ENCODE assay signal across 13 cellular contexts in genomic region chr16:30533146-30533522, GRCh38. TPM values are rescaled to one million over a fixed set of nuclear protein-coding genes. Genes with fewer than 3 reads are reported as not detected.
DNase-seq lines count a peak whose midpoint lies in the region; ATAC-seq and TF ChIP-seq lines count a peak whose summit lies in the region.
"Had no signal": no experiment of that assay in that cellular context is flagged by ENCODE, and none has a peak within 500 bp of the region (broad histone marks: within the 10 kb centered on the region; RNA-seq: fewer than 3 reads in every experiment).

No MANE protein-coding gene starts in this region.

- ATAC-seq in body of pancreas (no peak), GM21737 (IDR thresholded peaks at IDR 0.05; ENCODE audit: unreplicated experiment) (no peak), Right ventricle myocardium inferior (no peak)
- no peak for ATAC-seq in naive thymus-derived CD8-positive, alpha-beta T cell

- H3K27ac ChIP-seq in HUES64 (ENCODE audit: low read depth, low read length) (no peak overlapping the region), body of pancreas (peak overlapping the region in 2 of 4 donors; percentile 97 to 98)
- H3K27ac ChIP-seq: SK-N-MC had no signal

- TF ChIP-seq POLR2A in body of pancreas (IDR thresholded peaks at IDR 0.05) = peak in 1 of 3 donors; percentile 11

- no peaks in the 10 kb centered on the region for H3K9me3 Mint-ChIP-seq in CD14-positive monocyte
- H3K9me3 Mint-ChIP-seq in naive thymus-derived CD8-positive, alpha-beta T cell = no peaks in the 10 kb centered on the region

- peaks cover 0 to 6% (median 4%) of the 10 kb centered on the region in 3 donors for H3K27me3 Mint-ChIP-seq in CD14-positive monocyte (ENCODE audit: low read depth in 3 of 3)
- H3K27me3 Mint-ChIP-seq in naive thymus-derived CD8-positive, alpha-beta T cell = no peaks in the 10 kb centered on the region

- DNase-seq in CD14-positive monocyte (ENCODE audit: low spot score) = no peak
- DNase-seq in body of pancreas = peak in 3 of 4 donors; percentile 32 to 37 (median 32)
- no peak for DNase-seq in naive thymus-derived CD8-positive, alpha-beta T cell
- no peak for DNase-seq in Right ventricle myocardium inferior (ENCODE audit: missing footprints)
- DNase-seq in amygdala (lab: John Stamatoyannopoulos, UW) = no peak
- no peak for DNase-seq in putamen (ENCODE audit: low spot score)
- DNase-seq: activated effector memory CD4-positive, alpha-beta T cell treated with Interleukin-2 at 50 U/mL for 16 hours; NCI-H1092; stimulated activated CD4-positive, alpha-beta T cell treated with anti-CD3 and anti-CD28 coated beads, Interleukin-2, amount 100 ng/mL, for 48 hours had no signal

- peak overlapping the region; percentile 70 for H3K4me3 ChIP-seq in HUES64 (ENCODE audit: low read length)
- H3K4me3 ChIP-seq in body of pancreas = no peak overlapping the region

- H3K36me3 ChIP-seq in HUES64 (ENCODE audit: insufficient read depth, low read length) = peaks cover 9% of the 10 kb centered on the region
- peaks cover 0 to 2% of the 10 kb centered on the region in 2 donors for H3K36me3 ChIP-seq in body of pancreas (replicated peaks in 1 of 2; ENCODE audit: insufficient read depth in 1 of 2, low read depth in 2 of 2)

- H3K4me1 Mint-ChIP-seq in CD14-positive monocyte = peaks cover 47% of the 10 kb centered on the region
- H3K4me1 Mint-ChIP-seq in naive thymus-derived CD8-positive, alpha-beta T cell = peaks cover 12 to 54% (median 41%) of the 10 kb centered on the region in 4 donors

- WGBS in HUES64 = 80% methylated on average over 11 of the region's 11 CpGs
- WGBS in body of pancreas, 2 donors = 54 to 61% methylated on average over 10 to 11 of the region's 11 CpGs

- H3K9me3 ChIP-seq in HUES64 (ENCODE audit: insufficient read depth, low read depth, low read length) = no peaks in the 10 kb centered on the region
- H3K9me3 ChIP-seq in body of pancreas = no peaks in the 10 kb centered on the region

- H3K27ac Mint-ChIP-seq in CD14-positive monocyte = peak overlapping the region in 4 of 7 donors; percentile 32 to 72 (median 54)
- peak overlapping the region in 9 of 10 donors; percentile 73 to 90 (median 84) for H3K27ac Mint-ChIP-seq in naive thymus-derived CD8-positive, alpha-beta T cell

- H3K9ac ChIP-seq in HUES64 (ENCODE audit: low read depth, low read length) = no peak overlapping the region

- POLR2A ChIA-PET in naive thymus-derived CD8-positive, alpha-beta T cell (lab: Charles Lee) = interaction anchor here (0.7 to 4.7 kb wide), 6 partner anchors 19 to 126 kb away, joined by 6 to 105 read pairs (median 18); partner anchors contain the start of genes FBRS, ZNF688, ZNF689 and ZNF764

- peak overlapping the region in 1 of 2 donors; percentile 24 for H3K4me3 Mint-ChIP-seq in CD14-positive monocyte
- H3K4me3 Mint-ChIP-seq in naive thymus-derived CD8-positive, alpha-beta T cell = peak overlapping the region; percentile 58 to 94 (median 73)

- H3K27me3 ChIP-seq in HUES64 (ENCODE audit: insufficient read depth, low read length) (no peaks in the 10 kb centered on the region), body of pancreas (no peaks in the 10 kb centered on the region)

- intact Hi-C loops in CD14-positive monocyte (cut with micrococcal nuclease) (no loop called here), body of pancreas (cut with DNase I) (no loop called here), Right ventricle myocardium inferior (cut with DNase I) (no loop called here)

- H3K4me1 ChIP-seq in HUES64 (ENCODE audit: insufficient read depth, low read length) (peaks cover 11% of the 10 kb centered on the region; the same call in 1 of the 2 replicates), body of pancreas (peaks cover 39% of the 10 kb centered on the region)

- H3K36me3 Mint-ChIP-seq in CD14-positive monocyte = peaks cover 20 to 30% of the 10 kb centered on the region in 2 donors
- H3K36me3 Mint-ChIP-seq in naive thymus-derived CD8-positive, alpha-beta T cell = peaks cover 0 to 14% (median 3%) of the 10 kb centered on the region in 3 donors

- TF ChIP-seq CTCF in CD14-positive monocyte (IDR thresholded peaks at IDR 0.05) = no peak
- no peak for TF ChIP-seq CTCF in body of pancreas (IDR thresholded peaks at IDR 0.05)

RNA-seq across cellular contexts. Expression of gene ZNF747, which starts 1.5 kb away (rescaled TPM):
- polyA plus RNA-seq in CD14-positive monocyte = 1 to 10 TPM; 4.1 to 6.6 TPM
- polyA plus RNA-seq in HUES64 (2013, experiment 1 of 2) = 5.4 TPM
- polyA plus RNA-seq in HUES64 (2013, experiment 2 of 2) = 5.5 TPM
- total RNA-seq in body of pancreas (10 to 100 TPM; 10.2 to 11.4 TPM), Right ventricle myocardium inferior (5.7 TPM)
- 10 to 100 TPM; 21.8 to 21.9 TPM for total RNA-seq in naive thymus-derived CD8-positive, alpha-beta T cell
- polyA plus RNA-seq in naive thymus-derived CD8-positive, alpha-beta T cell = 10 to 100 TPM in 2 of 3 donors, 1 to 10 TPM in 1; 9.5 to 12.0 (median 11.4) TPM
- total RNA-seq: G401 had no signal

RNA-seq across cellular contexts. Expression of gene ZNF768, which starts 6.8 kb away (rescaled TPM):
- polyA plus RNA-seq in CD14-positive monocyte = 1 to 10 TPM; 2.8 to 3.0 TPM
- polyA plus RNA-seq in HUES64 (2013, experiment 1 of 2) = 23.1 TPM
- 32.3 TPM for polyA plus RNA-seq in HUES64 (2013, experiment 2 of 2)
- total RNA-seq in body of pancreas = 10 to 100 TPM; 17.8 to 24.1 TPM
- 1 to 10 TPM; 8.3 to 8.5 TPM for total RNA-seq in naive thymus-derived CD8-positive, alpha-beta T cell
- polyA plus RNA-seq in naive thymus-derived CD8-positive, alpha-beta T cell = 1 to 10 TPM; 1.1 to 2.1 (median 1.5) TPM
- total RNA-seq in Right ventricle myocardium inferior = 73.8 TPM

RNA-seq across cellular contexts. Expression of gene ZNF764, which starts 25.0 kb away (rescaled TPM):
- polyA plus RNA-seq in CD14-positive monocyte = 1 to 10 TPM in 1 of 2 donors, under 1 TPM in 1; 0.94 to 1.0 TPM
- polyA plus RNA-seq in HUES64 (2013, experiment 1 of 2) = 5.2 TPM
- 6.0 TPM for polyA plus RNA-seq in HUES64 (2013, experiment 2 of 2)
- total RNA-seq in body of pancreas (10 to 100 TPM in 1 of 2 donors, 1 to 10 TPM in 1; 8.3 to 23.7 TPM), Right ventricle myocardium inferior (10.0 TPM)
- 10 to 100 TPM; 18.8 to 19.3 TPM for total RNA-seq in naive thymus-derived CD8-positive, alpha-beta T cell
- 1 to 10 TPM; 3.6 to 6.5 (median 4.0) TPM for polyA plus RNA-seq in naive thymus-derived CD8-positive, alpha-beta T cell

RNA-seq across cellular contexts. Expression of gene ZNF688, which starts 38.4 kb away (rescaled TPM):
- polyA plus RNA-seq in CD14-positive monocyte = 10 to 100 TPM; 18.9 to 24.1 TPM
- polyA plus RNA-seq in HUES64 (2013, experiment 1 of 2) = 3.8 TPM
- polyA plus RNA-seq in HUES64 (2013, experiment 2 of 2) = 3.7 TPM
- total RNA-seq in body of pancreas = 10 to 100 TPM; 19.2 to 27.4 TPM
- total RNA-seq in naive thymus-derived CD8-positive, alpha-beta T cell = 10 to 100 TPM; 19.9 to 21.2 TPM
- polyA plus RNA-seq in naive thymus-derived CD8-positive, alpha-beta T cell = 10 to 100 TPM; 21.2 to 22.0 (median 21.7) TPM
- 12.2 TPM for total RNA-seq in Right ventricle myocardium inferior

RNA-seq across cellular contexts. Expression of gene ZNF785, which starts 52.4 kb away (rescaled TPM):
- 1 to 10 TPM in 1 of 2 donors, under 1 TPM in 1; 0.67 to 1.1 TPM for polyA plus RNA-seq in CD14-positive monocyte
- polyA plus RNA-seq in HUES64 (2013, experiment 1 of 2) = 5.2 TPM
- 6.4 TPM for polyA plus RNA-seq in HUES64 (2013, experiment 2 of 2)
- total RNA-seq in body of pancreas (10 to 100 TPM; 10.9 to 16.1 TPM), Right ventricle myocardium inferior (7.6 TPM)
- 10 to 100 TPM; 22.8 to 23.3 TPM for total RNA-seq in naive thymus-derived CD8-positive, alpha-beta T cell
- 1 to 10 TPM; 1.6 to 3.5 (median 3.4) TPM for polyA plus RNA-seq in naive thymus-derived CD8-positive, alpha-beta T cell
- total RNA-seq: G401 had no signal

Comparison
In these comparisons a context has a peak if more than half of its experiments do, and no peak if none do; other contexts are left out.
1. DNase-seq: peak in body of pancreas (3 of 4); none in CD14-positive monocyte (single experiment), naive thymus-derived CD8-positive, alpha-beta T cell (0 of 10), Right ventricle myocardium inferior (single experiment), amygdala (0 of 56) and putamen (single experiment).